ENCODE assay signal across 11 cellular contexts in genomic region chr18:48186084-48186798, GRCh38.
DNase-seq lines count a peak whose midpoint lies in the region; ATAC-seq and TF ChIP-seq lines count a peak whose summit lies in the region.
"Had no signal": no experiment of that assay in that cellular context is flagged by ENCODE, and none has a peak within 500 bp of the region (broad histone marks: within the 10 kb centered on the region; RNA-seq: fewer than 3 reads in every experiment).

No MANE protein-coding gene starts in this region.

- no peak for TF ChIP-seq CTCF in GM23338 (conservative IDR thresholded peaks at IDR 0.05; ENCODE audit: low read depth in 2 of 2)
- TF ChIP-seq CTCF in esophagus muscularis mucosa (IDR thresholded peaks at IDR 0.05) = no peak
- TF ChIP-seq CTCF in omental fat pad (IDR thresholded peaks at IDR 0.05) = no peak

- no peaks in the 10 kb centered on the region for H3K79me2 ChIP-seq in GM23338 (replicated peaks; ENCODE audit: insufficient read depth)

- H3K9me2 ChIP-seq in GM23338 (ENCODE audit: insufficient read depth) = no peaks in the 10 kb centered on the region

- no peak overlapping the region for H3K4me2 ChIP-seq in GM23338

- H3K36me3 ChIP-seq in GM23338 (ENCODE audit: insufficient read depth) = no peaks in the 10 kb centered on the region
- H3K36me3 ChIP-seq in esophagus muscularis mucosa = no peaks in the 10 kb centered on the region

- peaks cover 16% of the 10 kb centered on the region for H3K4me1 Mint-ChIP-seq in GM23338
- H3K4me1 Mint-ChIP-seq: activated B cell treated with CpG ODN at 0.5 μM for 24 hours; CD4-positive, alpha-beta memory T cell had no signal

- no peaks in the 10 kb centered on the region for H3K9me3 ChIP-seq in esophagus muscularis mucosa

- H4K20me1 ChIP-seq in GM23338 (replicated peaks; ENCODE audit: insufficient read depth) = no peaks in the 10 kb centered on the region; the same call in 1 of the 2 replicates

- 0 out of 2 replicates have a peak overlapping the region, but pooled peaks have one; percentile 43 for H2AFZ ChIP-seq in GM23338

- H3F3A ChIP-seq in GM23338 (replicated peaks; ENCODE audit: low read depth) = no peaks in the 10 kb centered on the region

- H3K9me3 Mint-ChIP-seq in GM23338 = no peaks in the 10 kb centered on the region
- H3K9me3 Mint-ChIP-seq: CD4-positive, alpha-beta memory T cell had no signal

- H3K27ac ChIP-seq in GM23338 (ENCODE audit: low read depth) (no peak overlapping the region), esophagus muscularis mucosa (replicated peaks in 1 of 4) (peak overlapping the region in 3 of 4 donors; percentile 10 to 61 (median 48))

- intact Hi-C loops in esophagus muscularis mucosa (cut with DNase I) = no loop called here

- H3K4me1 ChIP-seq in GM23338 (ENCODE audit: insufficient read depth) (peaks cover 7% of the 10 kb centered on the region; the same call in 1 of the 2 replicates), esophagus muscularis mucosa (peaks cover 8 to 20% (median 17%) of the 10 kb centered on the region in 4 donors)

- no peaks in the 10 kb centered on the region for H3K36me3 Mint-ChIP-seq in GM23338 (ENCODE audit: low read depth)
- H3K36me3 Mint-ChIP-seq: CD4-positive, alpha-beta memory T cell had no signal

- H3K4me3 Mint-ChIP-seq in GM23338 = no peak overlapping the region
- H3K4me3 Mint-ChIP-seq: activated B cell treated with CpG ODN at 0.5 μM for 24 hours; CD4-positive, alpha-beta memory T cell had no signal

- no peak for TF ChIP-seq EP300 in esophagus muscularis mucosa (IDR thresholded peaks at IDR 0.05)

- peak; percentile 36 for DNase-seq in GM23338 (ENCODE audit: low spot score)
- DNase-seq in NCI-H1417 treated with DMSO at 0.1 percent for 48 hours (lab: John Stamatoyannopoulos, UW) = peak; percentile 26
- no peak for DNase-seq in esophagus muscularis mucosa (ENCODE audit: extremely low spot score)
- DNase-seq in omental fat pad (ENCODE audit: low spot score) = no peak
- DNase-seq in NCI-H2029 (lab: John Stamatoyannopoulos, UW) = no peak
- no peak for DNase-seq in T1000 (lab: John Stamatoyannopoulos, UW)
- DNase-seq: activated B cell treated with CpG ODN at 0.5 μM for 24 hours; CD4-positive, alpha-beta memory T cell; NCI-H2029 treated with DMSO at 0.1 percent for 48 hours; stimulated activated naive CD4-positive, alpha-beta T cell had no signal

- peaks cover 3% of the 10 kb centered on the region for H3K27me3 Mint-ChIP-seq in GM23338 (ENCODE audit: insufficient read depth, low read depth, poor library complexity)

- H3K4me3 ChIP-seq in GM23338 (no peak overlapping the region), esophagus muscularis mucosa (no peak overlapping the region)

- no peak for TF ChIP-seq POLR2A in esophagus muscularis mucosa (IDR thresholded peaks at IDR 0.05; ENCODE audit: low read depth)

- ATAC-seq in GM23338 (peak; percentile 45), omental fat pad (ENCODE audit: low FRiP score) (peak; percentile 71), HG03378 (IDR thresholded peaks at IDR 0.05; ENCODE audit: unreplicated experiment) (no peak)

- no peak overlapping the region for H3K27ac Mint-ChIP-seq in GM23338
- H3K27ac Mint-ChIP-seq: activated B cell treated with CpG ODN at 0.5 μM for 24 hours had no signal

- H3K27me3 ChIP-seq in GM23338 (ENCODE audit: insufficient read depth) (no peaks in the 10 kb centered on the region), esophagus muscularis mucosa (no peaks in the 10 kb centered on the region)

- 36% methylated on average over 20 of the region's 20 CpGs for WGBS in esophagus muscularis mucosa

TF ChIP-seq in GM23338, 12 proteins besides CTCF, POLR2A, EP300 and RAD21 (continues in another document):
- TF ChIP-seq NANOG (IDR thresholded peaks at IDR 0.05; ENCODE audit: borderline replicate concordance) (no peak), POLR2AphosphoS5 (IDR thresholded peaks at IDR 0.05; ENCODE audit: low read depth) (no peak), REST (IDR thresholded peaks at IDR 0.05; ENCODE audit: unreplicated experiment) (no peak), ZNF114 (CRISPR knock-in tag; IDR thresholded peaks at IDR 0.05) (no peak), STAT1 (IDR thresholded peaks at IDR 0.05; ENCODE audit: unreplicated experiment) (no peak), CREB1 (CRISPR knock-in tag; IDR thresholded peaks at IDR 0.05; ENCODE audit: low read depth) (no peak), ZNF462 (CRISPR knock-in tag; IDR thresholded peaks at IDR 0.05) (no peak)

Comparison
In these comparisons a context has a peak if more than half of its experiments do, and no peak if none do; other contexts are left out.
1. DNase-seq: peak in GM23338 (single experiment) and NCI-H1417 treated with DMSO at 0.1 percent for 48 hours (single experiment); none in esophagus muscularis mucosa (single experiment), omental fat pad (single experiment), NCI-H2029 (single experiment) and T1000 (single experiment).